ENCODE assay signal across 2 cellular contexts in the genomic region with DNA sequence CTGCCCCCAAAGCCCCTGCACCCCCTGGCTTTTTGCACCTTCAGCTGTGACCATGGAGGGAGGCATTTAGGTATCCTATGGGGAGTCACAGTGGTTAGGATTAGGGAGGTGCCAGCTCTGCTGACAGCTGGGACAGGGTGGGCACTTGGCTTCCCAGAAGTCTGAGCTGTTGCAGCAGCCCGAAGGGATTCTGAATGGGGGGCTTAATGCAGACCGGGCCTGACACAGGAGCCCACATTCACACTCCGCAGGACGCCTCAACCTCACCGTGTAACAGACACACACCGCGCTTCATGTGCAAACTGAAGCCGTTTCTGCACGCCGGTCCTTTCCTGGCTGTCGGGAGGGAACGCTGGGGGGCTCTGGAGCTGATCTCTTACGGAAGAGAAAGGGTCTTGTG.
TF ChIP-seq lines count a peak whose summit lies in the region.

No MANE protein-coding gene starts in this region.

TF ChIP-seq in SK-N-SH, 30 proteins besides CTCF, POLR2A, EP300 and RAD21 (continued from another document):
- TF ChIP-seq POLR2AphosphoS5 (IDR thresholded peaks at IDR 0.05; ENCODE audit: low read depth, low read length) (no peak), MXI1 (IDR thresholded peaks at IDR 0.05; ENCODE audit: low read depth, low read length) (no peak), RXRA (IDR thresholded peaks at IDR 0.05; ENCODE audit: borderline replicate concordance, low read depth) (no peak), FOXJ3 (CRISPR knock-in tag; IDR thresholded peaks at IDR 0.05) (no peak), YY1 (IDR thresholded peaks at IDR 0.05; ENCODE audit: low read depth) (no peak), RFX5 (IDR thresholded peaks at IDR 0.05; ENCODE audit: low read length) (no peak), ELF1 (IDR thresholded peaks at IDR 0.05) (no peak), SIN3A (IDR thresholded peaks at IDR 0.05; ENCODE audit: borderline replicate concordance, low read depth, low read length) (no peak), FOXM1 (IDR thresholded peaks at IDR 0.05; ENCODE audit: low read depth) (no peak), TEAD4 (IDR thresholded peaks at IDR 0.05; ENCODE audit: borderline replicate concordance, insufficient read depth) (no peak), GABPA (IDR thresholded peaks at IDR 0.05; ENCODE audit: low read depth) (no peak)
- TF ChIP-seq, protein P1, sequence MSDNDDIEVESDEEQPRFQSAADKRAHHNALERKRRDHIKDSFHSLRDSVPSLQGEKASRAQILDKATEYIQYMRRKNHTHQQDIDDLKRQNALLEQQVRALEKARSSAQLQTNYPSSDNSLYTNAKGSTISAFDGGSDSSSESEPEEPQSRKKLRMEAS (IDR thresholded peaks at IDR 0.05; ENCODE audit: low read depth), result no peak
- TF ChIP-seq, protein P2, sequence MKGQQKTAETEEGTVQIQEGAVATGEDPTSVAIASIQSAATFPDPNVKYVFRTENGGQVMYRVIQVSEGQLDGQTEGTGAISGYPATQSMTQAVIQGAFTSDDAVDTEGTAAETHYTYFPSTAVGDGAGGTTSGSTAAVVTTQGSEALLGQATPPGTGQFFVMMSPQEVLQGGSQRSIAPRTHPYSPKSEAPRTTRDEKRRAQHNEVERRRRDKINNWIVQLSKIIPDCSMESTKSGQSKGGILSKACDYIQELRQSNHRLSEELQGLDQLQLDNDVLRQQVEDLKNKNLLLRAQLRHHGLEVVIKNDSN (IDR thresholded peaks at IDR 0.05; ENCODE audit: borderline replicate concordance, low read depth), result no peak
- TF ChIP-seq, protein P3, sequence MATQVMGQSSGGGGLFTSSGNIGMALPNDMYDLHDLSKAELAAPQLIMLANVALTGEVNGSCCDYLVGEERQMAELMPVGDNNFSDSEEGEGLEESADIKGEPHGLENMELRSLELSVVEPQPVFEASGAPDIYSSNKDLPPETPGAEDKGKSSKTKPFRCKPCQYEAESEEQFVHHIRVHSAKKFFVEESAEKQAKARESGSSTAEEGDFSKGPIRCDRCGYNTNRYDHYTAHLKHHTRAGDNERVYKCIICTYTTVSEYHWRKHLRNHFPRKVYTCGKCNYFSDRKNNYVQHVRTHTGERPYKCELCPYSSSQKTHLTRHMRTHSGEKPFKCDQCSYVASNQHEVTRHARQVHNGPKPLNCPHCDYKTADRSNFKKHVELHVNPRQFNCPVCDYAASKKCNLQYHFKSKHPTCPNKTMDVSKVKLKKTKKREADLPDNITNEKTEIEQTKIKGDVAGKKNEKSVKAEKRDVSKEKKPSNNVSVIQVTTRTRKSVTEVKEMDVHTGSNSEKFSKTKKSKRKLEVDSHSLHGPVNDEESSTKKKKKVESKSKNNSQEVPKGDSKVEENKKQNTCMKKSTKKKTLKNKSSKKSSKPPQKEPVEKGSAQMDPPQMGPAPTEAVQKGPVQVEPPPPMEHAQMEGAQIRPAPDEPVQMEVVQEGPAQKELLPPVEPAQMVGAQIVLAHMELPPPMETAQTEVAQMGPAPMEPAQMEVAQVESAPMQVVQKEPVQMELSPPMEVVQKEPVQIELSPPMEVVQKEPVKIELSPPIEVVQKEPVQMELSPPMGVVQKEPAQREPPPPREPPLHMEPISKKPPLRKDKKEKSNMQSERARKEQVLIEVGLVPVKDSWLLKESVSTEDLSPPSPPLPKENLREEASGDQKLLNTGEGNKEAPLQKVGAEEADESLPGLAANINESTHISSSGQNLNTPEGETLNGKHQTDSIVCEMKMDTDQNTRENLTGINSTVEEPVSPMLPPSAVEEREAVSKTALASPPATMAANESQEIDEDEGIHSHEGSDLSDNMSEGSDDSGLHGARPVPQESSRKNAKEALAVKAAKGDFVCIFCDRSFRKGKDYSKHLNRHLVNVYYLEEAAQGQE (IDR thresholded peaks at IDR 0.05; ENCODE audit: low read depth, low read length), result no peak
- TF ChIP-seq, protein P4, sequence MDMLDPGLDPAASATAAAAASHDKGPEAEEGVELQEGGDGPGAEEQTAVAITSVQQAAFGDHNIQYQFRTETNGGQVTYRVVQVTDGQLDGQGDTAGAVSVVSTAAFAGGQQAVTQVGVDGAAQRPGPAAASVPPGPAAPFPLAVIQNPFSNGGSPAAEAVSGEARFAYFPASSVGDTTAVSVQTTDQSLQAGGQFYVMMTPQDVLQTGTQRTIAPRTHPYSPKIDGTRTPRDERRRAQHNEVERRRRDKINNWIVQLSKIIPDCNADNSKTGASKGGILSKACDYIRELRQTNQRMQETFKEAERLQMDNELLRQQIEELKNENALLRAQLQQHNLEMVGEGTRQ (IDR thresholded peaks at IDR 0.05; ENCODE audit: borderline replicate concordance, low read depth, low read length), result no peak
TF ChIP-seq in SK-N-SH: peak in this region for 0.

TF ChIP-seq in SK-N-SH treated with all-trans-retinoic acid at 6 μM for 48 hours, 23 proteins besides CTCF, POLR2A, EP300 and RAD21 (continued from another document):
- TF ChIP-seq, protein P5, sequence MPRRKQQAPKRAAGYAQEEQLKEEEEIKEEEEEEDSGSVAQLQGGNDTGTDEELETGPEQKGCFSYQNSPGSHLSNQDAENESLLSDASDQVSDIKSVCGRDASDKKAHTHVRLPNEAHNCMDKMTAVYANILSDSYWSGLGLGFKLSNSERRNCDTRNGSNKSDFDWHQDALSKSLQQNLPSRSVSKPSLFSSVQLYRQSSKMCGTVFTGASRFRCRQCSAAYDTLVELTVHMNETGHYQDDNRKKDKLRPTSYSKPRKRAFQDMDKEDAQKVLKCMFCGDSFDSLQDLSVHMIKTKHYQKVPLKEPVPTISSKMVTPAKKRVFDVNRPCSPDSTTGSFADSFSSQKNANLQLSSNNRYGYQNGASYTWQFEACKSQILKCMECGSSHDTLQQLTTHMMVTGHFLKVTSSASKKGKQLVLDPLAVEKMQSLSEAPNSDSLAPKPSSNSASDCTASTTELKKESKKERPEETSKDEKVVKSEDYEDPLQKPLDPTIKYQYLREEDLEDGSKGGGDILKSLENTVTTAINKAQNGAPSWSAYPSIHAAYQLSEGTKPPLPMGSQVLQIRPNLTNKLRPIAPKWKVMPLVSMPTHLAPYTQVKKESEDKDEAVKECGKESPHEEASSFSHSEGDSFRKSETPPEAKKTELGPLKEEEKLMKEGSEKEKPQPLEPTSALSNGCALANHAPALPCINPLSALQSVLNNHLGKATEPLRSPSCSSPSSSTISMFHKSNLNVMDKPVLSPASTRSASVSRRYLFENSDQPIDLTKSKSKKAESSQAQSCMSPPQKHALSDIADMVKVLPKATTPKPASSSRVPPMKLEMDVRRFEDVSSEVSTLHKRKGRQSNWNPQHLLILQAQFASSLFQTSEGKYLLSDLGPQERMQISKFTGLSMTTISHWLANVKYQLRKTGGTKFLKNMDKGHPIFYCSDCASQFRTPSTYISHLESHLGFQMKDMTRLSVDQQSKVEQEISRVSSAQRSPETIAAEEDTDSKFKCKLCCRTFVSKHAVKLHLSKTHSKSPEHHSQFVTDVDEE (CRISPR knock-in tag; IDR thresholded peaks at IDR 0.05), result no peak
- no peak for TF ChIP-seq TCF4 (CRISPR knock-in tag; IDR thresholded peaks at IDR 0.05; ENCODE audit: borderline replicate concordance)
- TF ChIP-seq SNAI2 (CRISPR knock-in tag; IDR thresholded peaks at IDR 0.05), result no peak
- TF ChIP-seq, protein P6, sequence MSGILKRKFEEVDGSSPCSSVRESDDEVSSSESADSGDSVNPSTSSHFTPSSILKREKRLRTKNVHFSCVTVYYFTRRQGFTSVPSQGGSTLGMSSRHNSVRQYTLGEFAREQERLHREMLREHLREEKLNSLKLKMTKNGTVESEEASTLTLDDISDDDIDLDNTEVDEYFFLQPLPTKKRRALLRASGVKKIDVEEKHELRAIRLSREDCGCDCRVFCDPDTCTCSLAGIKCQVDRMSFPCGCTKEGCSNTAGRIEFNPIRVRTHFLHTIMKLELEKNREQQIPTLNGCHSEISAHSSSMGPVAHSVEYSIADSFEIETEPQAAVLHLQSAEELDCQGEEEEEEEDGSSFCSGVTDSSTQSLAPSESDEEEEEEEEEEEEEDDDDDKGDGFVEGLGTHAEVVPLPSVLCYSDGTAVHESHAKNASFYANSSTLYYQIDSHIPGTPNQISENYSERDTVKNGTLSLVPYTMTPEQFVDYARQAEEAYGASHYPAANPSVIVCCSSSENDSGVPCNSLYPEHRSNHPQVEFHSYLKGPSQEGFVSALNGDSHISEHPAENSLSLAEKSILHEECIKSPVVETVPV (CRISPR knock-in tag; IDR thresholded peaks at IDR 0.05), result no peak
- no peak for TF ChIP-seq ESRRG (CRISPR knock-in tag; IDR thresholded peaks at IDR 0.05)
- no peak for TF ChIP-seq ZFP3 (CRISPR knock-in tag; IDR thresholded peaks at IDR 0.05)
- TF ChIP-seq GLIS3 (CRISPR knock-in tag; IDR thresholded peaks at IDR 0.05), result no peak
- TF ChIP-seq, protein P7, sequence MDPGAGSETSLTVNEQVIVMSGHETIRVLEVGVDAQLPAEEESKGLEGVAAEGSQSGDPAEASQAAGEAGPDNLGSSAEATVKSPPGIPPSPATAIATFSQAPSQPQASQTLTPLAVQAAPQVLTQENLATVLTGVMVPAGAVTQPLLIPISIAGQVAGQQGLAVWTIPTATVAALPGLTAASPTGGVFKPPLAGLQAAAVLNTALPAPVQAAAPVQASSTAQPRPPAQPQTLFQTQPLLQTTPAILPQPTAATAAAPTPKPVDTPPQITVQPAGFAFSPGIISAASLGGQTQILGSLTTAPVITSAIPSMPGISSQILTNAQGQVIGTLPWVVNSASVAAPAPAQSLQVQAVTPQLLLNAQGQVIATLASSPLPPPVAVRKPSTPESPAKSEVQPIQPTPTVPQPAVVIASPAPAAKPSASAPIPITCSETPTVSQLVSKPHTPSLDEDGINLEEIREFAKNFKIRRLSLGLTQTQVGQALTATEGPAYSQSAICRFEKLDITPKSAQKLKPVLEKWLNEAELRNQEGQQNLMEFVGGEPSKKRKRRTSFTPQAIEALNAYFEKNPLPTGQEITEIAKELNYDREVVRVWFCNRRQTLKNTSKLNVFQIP (CRISPR knock-in tag; IDR thresholded peaks at IDR 0.05; ENCODE audit: borderline replicate concordance, low read depth), result no peak
- no peak for TF ChIP-seq ZNF70 (CRISPR knock-in tag; IDR thresholded peaks at IDR 0.05)
- no peak for TF ChIP-seq ZFP30 (CRISPR knock-in tag; IDR thresholded peaks at IDR 0.05)
- no peak for TF ChIP-seq ZNF8 (CRISPR knock-in tag; IDR thresholded peaks at IDR 0.05)
- TF ChIP-seq, protein P8, sequence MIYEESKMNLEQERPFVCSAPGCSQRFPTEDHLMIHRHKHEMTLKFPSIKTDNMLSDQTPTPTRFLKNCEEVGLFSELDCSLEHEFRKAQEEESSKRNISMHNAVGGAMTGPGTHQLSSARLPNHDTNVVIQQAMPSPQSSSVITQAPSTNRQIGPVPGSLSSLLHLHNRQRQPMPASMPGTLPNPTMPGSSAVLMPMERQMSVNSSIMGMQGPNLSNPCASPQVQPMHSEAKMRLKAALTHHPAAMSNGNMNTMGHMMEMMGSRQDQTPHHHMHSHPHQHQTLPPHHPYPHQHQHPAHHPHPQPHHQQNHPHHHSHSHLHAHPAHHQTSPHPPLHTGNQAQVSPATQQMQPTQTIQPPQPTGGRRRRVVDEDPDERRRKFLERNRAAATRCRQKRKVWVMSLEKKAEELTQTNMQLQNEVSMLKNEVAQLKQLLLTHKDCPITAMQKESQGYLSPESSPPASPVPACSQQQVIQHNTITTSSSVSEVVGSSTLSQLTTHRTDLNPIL (CRISPR knock-in tag; IDR thresholded peaks at IDR 0.05; ENCODE audit: low read depth), result no peak
- TF ChIP-seq CSDC2 (CRISPR knock-in tag; IDR thresholded peaks at IDR 0.05), result no peak
- TF ChIP-seq BACH2 (CRISPR knock-in tag; IDR thresholded peaks at IDR 0.05; ENCODE audit: borderline replicate concordance), result no peak
- no peak for TF ChIP-seq ZC3H10 (CRISPR knock-in tag; IDR thresholded peaks at IDR 0.05)
- TF ChIP-seq, protein P9, sequence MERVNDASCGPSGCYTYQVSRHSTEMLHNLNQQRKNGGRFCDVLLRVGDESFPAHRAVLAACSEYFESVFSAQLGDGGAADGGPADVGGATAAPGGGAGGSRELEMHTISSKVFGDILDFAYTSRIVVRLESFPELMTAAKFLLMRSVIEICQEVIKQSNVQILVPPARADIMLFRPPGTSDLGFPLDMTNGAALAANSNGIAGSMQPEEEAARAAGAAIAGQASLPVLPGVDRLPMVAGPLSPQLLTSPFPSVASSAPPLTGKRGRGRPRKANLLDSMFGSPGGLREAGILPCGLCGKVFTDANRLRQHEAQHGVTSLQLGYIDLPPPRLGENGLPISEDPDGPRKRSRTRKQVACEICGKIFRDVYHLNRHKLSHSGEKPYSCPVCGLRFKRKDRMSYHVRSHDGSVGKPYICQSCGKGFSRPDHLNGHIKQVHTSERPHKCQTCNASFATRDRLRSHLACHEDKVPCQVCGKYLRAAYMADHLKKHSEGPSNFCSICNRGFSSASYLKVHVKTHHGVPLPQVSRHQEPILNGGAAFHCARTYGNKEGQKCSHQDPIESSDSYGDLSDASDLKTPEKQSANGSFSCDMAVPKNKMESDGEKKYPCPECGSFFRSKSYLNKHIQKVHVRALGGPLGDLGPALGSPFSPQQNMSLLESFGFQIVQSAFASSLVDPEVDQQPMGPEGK (CRISPR knock-in tag; IDR thresholded peaks at IDR 0.05; ENCODE audit: borderline replicate concordance), result no peak
